ENCODE assay signal across 9 cellular contexts in the genomic region with DNA sequence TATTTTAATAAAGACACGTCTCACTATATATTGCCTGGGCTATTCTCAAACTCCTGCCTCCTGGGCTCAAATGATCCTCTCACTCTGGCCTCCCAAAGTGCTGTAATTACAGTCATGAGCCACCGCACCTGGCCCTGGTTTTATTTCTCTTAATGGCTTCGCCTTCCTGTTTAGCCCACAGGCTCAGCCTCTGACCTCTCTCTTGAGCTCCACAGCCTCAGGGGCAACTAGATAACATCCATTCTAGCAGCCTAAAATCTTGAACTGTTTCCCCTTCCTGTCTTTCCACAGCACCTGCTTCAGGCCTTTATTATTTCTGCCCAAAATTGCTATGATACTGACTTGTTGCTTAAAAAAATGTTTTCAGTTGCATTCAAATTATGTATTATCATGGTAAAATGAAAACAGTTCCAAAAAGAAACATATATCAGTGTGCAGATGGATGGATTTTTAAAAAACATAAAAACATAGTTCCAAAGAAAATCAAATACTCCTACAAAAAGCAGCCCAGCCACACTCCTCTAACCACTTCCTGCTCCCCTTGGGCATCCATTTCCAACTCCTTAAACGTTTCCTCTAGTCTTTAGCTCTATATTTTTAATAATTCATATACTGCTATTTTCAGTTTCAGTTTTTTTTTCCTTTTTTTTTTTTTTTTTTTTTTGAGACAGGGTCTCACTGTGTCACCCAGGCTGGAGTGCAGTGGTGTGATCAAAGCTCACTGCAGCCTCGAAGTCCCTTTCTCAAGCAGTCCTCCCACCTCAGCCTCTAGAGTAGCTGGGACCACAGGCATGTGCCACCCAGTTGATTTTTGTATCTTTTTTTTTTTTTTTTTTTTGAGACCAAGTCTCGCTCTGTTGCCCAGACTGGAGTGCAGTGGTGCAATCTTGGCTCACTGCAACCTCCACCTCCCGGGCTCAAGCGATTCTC.
DNase-seq lines count a peak whose midpoint lies in the region; ATAC-seq and TF ChIP-seq lines count a peak whose summit lies in the region.
"Had no signal": no experiment of that assay in that cellular context is flagged by ENCODE, and none has a peak within 500 bp of the region (broad histone marks: within the 10 kb centered on the region; RNA-seq: fewer than 3 reads in every experiment).

No MANE protein-coding gene starts in this region.

- H3K9ac ChIP-seq in DND-41 (ENCODE audit: low read depth, low read length), result peak overlapping the region; percentile 46
- H3K9ac ChIP-seq in KMS-11, result peak overlapping the region; percentile 26; the same call in 1 of the 2 replicates

- no peaks in the 10 kb centered on the region for H3K36me3 Mint-ChIP-seq in memory B cell

- no peaks in the 10 kb centered on the region for H4K20me1 ChIP-seq in DND-41 (ENCODE audit: insufficient read depth, low read length)
- no peaks in the 10 kb centered on the region for H4K20me1 ChIP-seq in KMS-11 (ENCODE audit: insufficient read depth)

- TF ChIP-seq CTCF in DND-41 (IDR thresholded peaks at IDR 0.05; ENCODE audit: borderline replicate concordance, extremely low read depth, low read length, poor library complexity, severe bottlenecking) (no peak), KMS-11 (conservative IDR thresholded peaks at IDR 0.05; ENCODE audit: low read depth, low read length) (no peak)

- peak; percentile 43 for ATAC-seq in DND-41 (ENCODE audit: insufficient read depth, low read depth)
- no peak for ATAC-seq in memory B cell (ENCODE audit: low read depth)
- no peak for ATAC-seq in HG02884 (IDR thresholded peaks at IDR 0.05; ENCODE audit: unreplicated experiment)

- H3K4me3 ChIP-seq in DND-41 (ENCODE audit: low read depth in 1 of 2, low read length in 2 of 2), result no peak overlapping the region
- H3K4me3 ChIP-seq in KMS-11 (IDR thresholded peaks at IDR 0.05; ENCODE audit: insufficient read depth, low read depth, low read length), result no peak overlapping the region

- H3K27me3 Mint-ChIP-seq in memory B cell, result no peaks in the 10 kb centered on the region

- H3K36me3 ChIP-seq in DND-41 (ENCODE audit: insufficient read depth, low read length) (no peaks in the 10 kb centered on the region), KMS-11 (ENCODE audit: insufficient read depth) (no peaks in the 10 kb centered on the region)

- no peaks in the 10 kb centered on the region for H3K9me3 Mint-ChIP-seq in memory B cell

- DNase-seq in DND-41 (peak; percentile 74), SW480 (ENCODE audit: low spot score) (peak; percentile 34), memory B cell (ENCODE audit: low spot score in 2 of 2) (no peak), OCI-M2 (lab: John Stamatoyannopoulos, UW; ENCODE audit: unreplicated experiment) (no peak), hippocampal formation (lab: John Stamatoyannopoulos, UW) (no peak), NCI-H446 (lab: John Stamatoyannopoulos, UW) (no peak)
- DNase-seq: occipital lobe had no signal

- no peaks in the 10 kb centered on the region for H3K9me3 ChIP-seq in DND-41 (ENCODE audit: insufficient read depth, low read length, severe bottlenecking)

- peak overlapping the region; percentile 85 for H3K27ac ChIP-seq in DND-41 (ENCODE audit: low read length)
- H3K27ac ChIP-seq in KMS-11, result peak overlapping the region; percentile 69

- H3K4me2 ChIP-seq in DND-41 (ENCODE audit: insufficient read depth, low read length), result peak overlapping the region; percentile 57
- H3K4me2 ChIP-seq in KMS-11, result peak overlapping the region; percentile 55

- peak overlapping the region; percentile 52 for H3K4me3 Mint-ChIP-seq in memory B cell

- H3K27ac Mint-ChIP-seq in memory B cell, result peak overlapping the region; percentile 85

- peaks cover 22% of the 10 kb centered on the region for H3K4me1 Mint-ChIP-seq in memory B cell

- H3K4me1 ChIP-seq in DND-41 (ENCODE audit: insufficient read depth, low read length), result peaks cover 69% of the 10 kb centered on the region
- peaks cover 37% of the 10 kb centered on the region for H3K4me1 ChIP-seq in KMS-11 (ENCODE audit: low read depth, poor library complexity, severe bottlenecking)

- H3K79me2 ChIP-seq in DND-41 (ENCODE audit: insufficient read depth, low read length), result peaks cover 36% of the 10 kb centered on the region
- no peaks in the 10 kb centered on the region for H3K79me2 ChIP-seq in KMS-11 (ENCODE audit: insufficient read depth, low read depth)

- H3K27me3 ChIP-seq in DND-41 (ENCODE audit: insufficient read depth, low read length, poor library complexity), result no peaks in the 10 kb centered on the region
- H3K27me3 ChIP-seq in KMS-11 (ENCODE audit: insufficient read depth, low read depth), result no peaks in the 10 kb centered on the region

- H2AFZ ChIP-seq in DND-41 (ENCODE audit: low read depth, low read length) (no peak overlapping the region), KMS-11 (ENCODE audit: low read depth) (peak overlapping the region; percentile 39; the same call in 1 of the 2 replicates)

Comparison
In these comparisons a context has a peak if more than half of its experiments do, and no peak if none do; other contexts are left out.
1. DNase-seq: peak in DND-41 (single experiment) and SW480 (single experiment); none in memory B cell (0 of 2), OCI-M2 (single experiment), hippocampal formation (0 of 2) and NCI-H446 (0 of 2).